In genomic region chrX:103360092-103360491, GRCh38 we compare ENCODE assay signal across 31 cellular contexts. TPM values are rescaled to one million over a fixed set of nuclear protein-coding genes. Genes with fewer than 3 reads are reported as not detected.
DNase-seq lines count a peak whose midpoint lies in the region; ATAC-seq and TF ChIP-seq lines count a peak whose summit lies in the region.
"Had no signal": no experiment of that assay in that cellular context is flagged by ENCODE, and none has a peak within 500 bp of the region (broad histone marks: within the 10 kb centered on the region; RNA-seq: fewer than 3 reads in every experiment).

No MANE protein-coding gene starts in this region.

- H3K14ac ChIP-seq in IMR-90 (replicated peaks; ENCODE audit: low read depth, low read length) = no peak overlapping the region; the same call in 1 of the 2 replicates

- no peak overlapping the region for H3K4me3 ChIP-seq in ACC112 (ENCODE audit: low read depth, low read length)
- no peak overlapping the region for H3K4me3 ChIP-seq in IMR-90 (ENCODE audit: insufficient read depth, low read depth, low read length)
- no peak overlapping the region for H3K4me3 ChIP-seq in fibroblast of the aortic adventitia (ENCODE audit: low read depth, low read length)
- H3K4me3 ChIP-seq: breast epithelium, GM23248, heart right ventricle, lower lobe of right lung, pancreas, right atrium auricular region, uterus had no signal

- H3K79me2 ChIP-seq in ACC112 (ENCODE audit: control insufficient read depth, insufficient read depth, low read length, unreplicated experiment) = peaks cover 27% of the 10 kb centered on the region

- no peak overlapping the region for H2BK120ac ChIP-seq in IMR-90 (ENCODE audit: low read depth, low read length)

- H2AK5ac ChIP-seq in IMR-90 (ENCODE audit: low read depth, low read length) = 0 out of 2 replicates have a peak overlapping the region, but pooled peaks have one; percentile 6

- no peak overlapping the region for H4K8ac ChIP-seq in IMR-90 (ENCODE audit: low read depth in 2 of 2, low read length in 2 of 2)

- dilution Hi-C loops in IMR-90 (cut with HindIII; ENCODE audit: low sequenced_read_pairs, unreplicated experiment) = no loop called here

- intact Hi-C loops in IMR-90 (cut with micrococcal nuclease) = no loop called here

- CTCF ChIA-PET in IMR-90 (lab: Yijun Ruan, JAX) = interaction anchor here (1.5 kb wide), 1 partner anchor 50 kb away, joined by 3 read pairs; no protein-coding TSS in a partner anchor

- DNase-seq in IMR-90 (no peak), fibroblast of the aortic adventitia (ENCODE audit: low read depth) (peak; percentile 35), NCI-H1092 (lab: John Stamatoyannopoulos, UW) (no peak), epidermal melanocyte (ENCODE audit: insufficient read length, low spot score) (no peak), HuH-7.5 (ENCODE audit: low spot score) (no peak)
- no peak for DNase-seq in activated CD8-positive, alpha-beta memory T cell treated with anti-CD3 and anti-CD28 coated beads, Interleukin-2, amount 50 U/mL, for 4 hours
- DNase-seq: activated CD4-positive, alpha-beta memory T cell treated with anti-CD3 and anti-CD28 coated beads, Interleukin-2, amount 10 ng/mL, durations not matched to agents 7 days and 5 days; activated CD8-positive, alpha-beta memory T cell treated with anti-CD3 and anti-CD28 coated beads, Interleukin-2, amount 50 U/mL, for 48 hours; activated naive CD4-positive, alpha-beta T cell treated with anti-CD3 and anti-CD28 coated beads for 36 hours; CD4-positive, CD25-positive, alpha-beta regulatory T cell; GM23248; heart right ventricle; KBM-7; kidney glomerular epithelial cell; lower lobe of right lung; NCI-H1105; NCI-H1930; NCI-H2171 treated with DMSO at 0.1 percent for 48 hours; NCI-H524; pancreas; PC-3; small intestine; stimulated activated naive CD4-positive, alpha-beta T cell treated with Interleukin-2 at 50 U/mL for 16 hours; uterus had no signal

- H3K36me3 ChIP-seq in ACC112 (ENCODE audit: insufficient read depth, low read length) = peaks cover 9% of the 10 kb centered on the region
- peaks cover 2% of the 10 kb centered on the region; the same call in 1 of the 2 replicates for H3K36me3 ChIP-seq in IMR-90 (ENCODE audit: control insufficient read depth, insufficient read depth, low read length)
- H3K36me3 ChIP-seq: breast epithelium, lower lobe of right lung, pancreas, right atrium auricular region, uterus had no signal

- POLR2A ChIA-PET in IMR-90 (lab: Charles Lee; ENCODE audit: unreplicated experiment) = no interaction called here

- ATAC-seq in IMR-90 (ENCODE audit: low read depth) = no peak
- ATAC-seq: lower lobe of right lung, pancreas, PC-3 had no signal

- no peak for TF ChIP-seq POLR2A in IMR-90 (IDR thresholded peaks at IDR 0.05; ENCODE audit: low read depth, low read length)

- H3K4me2 ChIP-seq in IMR-90 (ENCODE audit: low read depth, low read length) = no peak overlapping the region

- H2BK5ac ChIP-seq in IMR-90 (ENCODE audit: low read depth, low read length, poor library complexity, severe bottlenecking) = peak overlapping the region; percentile 7

- WGBS in IMR-90 (ENCODE audit: extremely low coverage in 2 of 2, insufficient read length in 1 of 2), 2 experiments = no CpG with 5 or more reads among the region's 2 CpGs

- H3K4me1 ChIP-seq in ACC112 (ENCODE audit: control insufficient read depth, insufficient read depth, low read length, unreplicated experiment) = peaks cover 38% of the 10 kb centered on the region
- peaks cover 5% of the 10 kb centered on the region; the same call in 1 of the 2 replicates for H3K4me1 ChIP-seq in IMR-90 (ENCODE audit: control insufficient read depth, insufficient read depth, low read length)
- H3K4me1 ChIP-seq: breast epithelium, lower lobe of right lung, right atrium auricular region, uterus had no signal

- in situ Hi-C loops in IMR-90 (cut with MboI; ENCODE audit: low sequenced_read_pairs) = no loop called here

- TF ChIP-seq RAD21 in IMR-90 (IDR thresholded peaks at IDR 0.05; ENCODE audit: low read length) = no peak

- H3K9me1 ChIP-seq in IMR-90 (ENCODE audit: insufficient read depth, low read length) = no peaks in the 10 kb centered on the region; the same call in 1 of the 2 replicates

- BruUV-seq in IMR-90 (replicated peaks; lab: Mats Ljungman, UMichigan) = no TSS peak

- no peak overlapping the region for H3K4ac ChIP-seq in IMR-90 (ENCODE audit: low read depth, low read length)

- peak overlapping the region; percentile 74; the same call in 1 of the 2 replicates for H4K91ac ChIP-seq in IMR-90 (ENCODE audit: insufficient read depth, low read depth, low read length)

- no peaks in the 10 kb centered on the region for H3K27me3 ChIP-seq in ACC112 (ENCODE audit: insufficient read depth, low read length)
- no peaks in the 10 kb centered on the region for H3K27me3 ChIP-seq in IMR-90 (ENCODE audit: control insufficient read depth, insufficient read depth, low read length)
- H3K27me3 ChIP-seq: right atrium auricular region had no signal

- H2BK20ac ChIP-seq in IMR-90 (ENCODE audit: low read depth, low read length) = no peak overlapping the region

- H2AK9ac ChIP-seq in IMR-90 (replicated peaks; ENCODE audit: low read depth, low read length, poor library complexity) = peak overlapping the region; percentile 33

- H3K79me1 ChIP-seq in IMR-90 (ENCODE audit: low read depth in 1 of 2, low read length in 2 of 2) = 0 out of 4 replicates have a peak, but pooled peaks cover 0 to 6% of the 10 kb centered on the region in 2 experiments

- H2BK15ac ChIP-seq in IMR-90 (ENCODE audit: low read depth, low read length) = no peak overlapping the region

- 0 out of 2 replicates have a peak overlapping the region, but pooled peaks have one; percentile 68 for H3K18ac ChIP-seq in IMR-90 (ENCODE audit: low read depth, low read length)

- H3K9me3 ChIP-seq in IMR-90 (ENCODE audit: control insufficient read depth, insufficient read depth, low read length) = no peaks in the 10 kb centered on the region
- H3K9me3 ChIP-seq: breast epithelium, heart right ventricle, lower lobe of right lung, pancreas, right atrium auricular region, uterus had no signal

- no peak overlapping the region for H3K23ac ChIP-seq in IMR-90 (ENCODE audit: low read depth, low read length)

- no peak overlapping the region for H3K9ac ChIP-seq in IMR-90 (ENCODE audit: low read depth, low read length)
- H3K9ac ChIP-seq: GM23248 had no signal

- no peak overlapping the region for H4K5ac ChIP-seq in IMR-90 (ENCODE audit: low read depth, low read length)

- H3K56ac ChIP-seq in IMR-90 (ENCODE audit: extremely low read depth, insufficient read depth, low read length) = no peak overlapping the region

- H4K20me1 ChIP-seq in IMR-90 (ENCODE audit: insufficient read depth, low read length) = no peaks in the 10 kb centered on the region

- H3K27ac ChIP-seq in ACC112 (ENCODE audit: low read depth, low read length) = peak overlapping the region; percentile 23
- H3K27ac ChIP-seq in IMR-90 (ENCODE audit: insufficient read depth, low read length) = peak overlapping the region; percentile 12; the same call in 1 of the 2 replicates
- H3K27ac ChIP-seq in VCaP = peak overlapping the region; percentile 38
- H3K27ac ChIP-seq: breast epithelium, epithelial cell of prostate, GM23248, heart right ventricle, lower lobe of right lung, pancreas, right atrium auricular region, uterus had no signal

- H2AFZ ChIP-seq in ACC112 (ENCODE audit: low read length, unreplicated experiment) (no peak overlapping the region), IMR-90 (replicated peaks; ENCODE audit: low read length, poor library complexity) (no peak overlapping the region)
- H2AFZ ChIP-seq: GM23248 had no signal

- TF ChIP-seq CTCF in IMR-90 (conservative IDR thresholded peaks at IDR 0.05; ENCODE audit: low read depth, low read length) (no peak), VCaP (conservative IDR thresholded peaks at IDR 0.05) (no peak), fibroblast of the aortic adventitia (IDR thresholded peaks at IDR 0.05; ENCODE audit: insufficient read depth, low read length) (no peak)

TF ChIP-seq in IMR-90, 13 proteins besides CTCF, POLR2A, EP300 and RAD21:
- TF ChIP-seq CEBPB (IDR thresholded peaks at IDR 0.05; ENCODE audit: low read depth, low read length) (no peak), MAZ (IDR thresholded peaks at IDR 0.05; ENCODE audit: borderline replicate concordance, low read depth, low read length) (no peak), NFE2L2 (IDR thresholded peaks at IDR 0.05; ENCODE audit: low read depth, low read length) (no peak), FOS (IDR thresholded peaks at IDR 0.05; ENCODE audit: low read depth, low read length) (no peak)

RNA-seq across cellular contexts. Expression of gene TCEAL9, which starts 3.8 kb away (rescaled TPM):
- 20.3 and 94.4 TPM in 2 replicates for total RNA-seq in IMR-90 (2012; rRNA removed)
- 88.8 and 111 TPM in 2 replicates for polyA plus RNA-seq in IMR-90 (2012; rRNA removed)
- 7.4 and 10.4 TPM in 2 replicates for polyA plus RNA-seq in IMR-90 (2012; cell fraction: cytosol; rRNA removed)
- polyA plus RNA-seq in IMR-90 (2012; cell fraction: nucleus; rRNA removed; ENCODE audit: low replicate concordance) = 13.1 and 58.1 TPM in 2 replicates
- 225 and 327 TPM in 2 replicates for total RNA-seq in fibroblast of the aortic adventitia (ENCODE audit: low replicate concordance)

RNA-seq across cellular contexts. Expression of gene BEX3, which starts 16.2 kb away (rescaled TPM):
- total RNA-seq in IMR-90 (2012; rRNA removed) = 114 and 332 TPM in 2 replicates
- 408 and 409 TPM in 2 replicates for polyA plus RNA-seq in IMR-90 (2012; rRNA removed)
- 256 and 272 TPM in 2 replicates for polyA plus RNA-seq in IMR-90 (2012; cell fraction: cytosol; rRNA removed)
- polyA plus RNA-seq in IMR-90 (2012; cell fraction: nucleus; rRNA removed; ENCODE audit: low replicate concordance) = 51.3 and 191 TPM in 2 replicates
- 222 and 678 TPM in 2 replicates for total RNA-seq in fibroblast of the aortic adventitia (ENCODE audit: low replicate concordance)

RNA-seq across cellular contexts. Expression of gene TCEAL7, which starts 30.1 kb away (rescaled TPM):
- total RNA-seq in IMR-90 (2012; rRNA removed) = 6.5 and 16.1 TPM in 2 replicates
- polyA plus RNA-seq in IMR-90 (2012; rRNA removed) = 12.1 and 15.4 TPM in 2 replicates
- polyA plus RNA-seq in IMR-90 (2012; cell fraction: cytosol; rRNA removed) = 2.1 and 2.2 TPM in 2 replicates
- 0.55 and 4.6 TPM in 2 replicates for polyA plus RNA-seq in IMR-90 (2012; cell fraction: nucleus; rRNA removed; ENCODE audit: low replicate concordance)
- 52.5 and 86.3 TPM in 2 replicates for total RNA-seq in fibroblast of the aortic adventitia (ENCODE audit: low replicate concordance)
- total RNA-seq: activated CD4-positive, alpha-beta memory T cell treated with anti-CD3 and anti-CD28 coated beads, Interleukin-2, amount 10 ng/mL, durations not matched to agents 7 days and 5 days; activated naive CD4-positive, alpha-beta T cell treated with anti-CD3 and anti-CD28 coated beads for 36 hours; CD4-positive, CD25-positive, alpha-beta regulatory T cell; MCF 10A; PC-3; T-helper 1 cell treated with Interleukin-12 subunit alpha and Interleukin-12 subunit beta and Interleukin-4 antibody, amounts not matched to agents 30 ng/mL and 1 ng/mL, for 36 hours had no signal

RNA-seq across cellular contexts. Expression of gene BEX2, which starts 49.3 kb away (rescaled TPM):
- 0.28 TPM in 1 of 2 replicates, not detected in the other for total RNA-seq in IMR-90 (2012; rRNA removed)
- 0.13 and 0.19 TPM in 2 replicates for polyA plus RNA-seq in IMR-90 (2012; rRNA removed)
- polyA plus RNA-seq in IMR-90 (2012; cell fraction: cytosol; rRNA removed) = 0.08 and 0.20 TPM in 2 replicates
- 0.31 TPM in 1 of 2 replicates, not detected in the other for polyA plus RNA-seq in IMR-90 (2012; cell fraction: nucleus; rRNA removed; ENCODE audit: low replicate concordance)
- 1.6 and 14.3 TPM in 2 replicates for total RNA-seq in fibroblast of the aortic adventitia (ENCODE audit: low replicate concordance)
- total RNA-seq: GM23248, MCF 10A had no signal
- polyA plus RNA-seq: GM23248 had no signal
